In genomic region chrX:107700802-107701201, GRCh38 we compare ENCODE assay signal across 16 cellular contexts.
DNase-seq lines count a peak whose midpoint lies in the region; ATAC-seq and TF ChIP-seq lines count a peak whose summit lies in the region.
"Had no signal": no experiment of that assay in that cellular context is flagged by ENCODE, and none has a peak within 500 bp of the region (broad histone marks: within the 10 kb centered on the region; RNA-seq: fewer than 3 reads in every experiment).

No MANE protein-coding gene starts in this region.

- intact Hi-C loops in Calu3 (cut with micrococcal nuclease; ENCODE audit: unreplicated experiment) = no loop called here
- intact Hi-C loops in activated naive CD4-positive, alpha-beta T cell treated with anti-CD3 and anti-CD28 coated beads for 36 hours (cut with micrococcal nuclease) = no loop called here

- H3K9me3 ChIP-seq in SJCRH30 (replicated peaks) (no peaks in the 10 kb centered on the region), skeletal muscle satellite cell (replicated peaks; ENCODE audit: low read length) (no peaks in the 10 kb centered on the region)
- H3K9me3 ChIP-seq: thoracic aorta had no signal

- H3K9me3 Mint-ChIP-seq in Calu3 (ENCODE audit: low read depth, unreplicated experiment) = peaks cover 2% of the 10 kb centered on the region
- no peaks in the 10 kb centered on the region for H3K9me3 Mint-ChIP-seq in activated naive CD4-positive, alpha-beta T cell treated with anti-CD3 and anti-CD28 coated beads for 36 hours
- H3K9me3 Mint-ChIP-seq: activated CD4-positive, alpha-beta memory T cell treated with anti-CD3 and anti-CD28 coated beads for 36 hours had no signal

- TF ChIP-seq CTCF in Calu3 (IDR thresholded peaks at IDR 0.05; ENCODE audit: unreplicated experiment) (no peak), foreskin keratinocyte (conservative IDR thresholded peaks at IDR 0.05) (no peak)

- BruUV-seq in Calu3 (replicated peaks; lab: Mats Ljungman, UMichigan) = no TSS peak

- H3K4me3 ChIP-seq in SJCRH30 (no peak overlapping the region), skeletal muscle satellite cell (ENCODE audit: low read length) (no peak overlapping the region)
- H3K4me3 ChIP-seq: thoracic aorta had no signal

- H3K4me1 ChIP-seq in SJCRH30 = peaks cover 17% of the 10 kb centered on the region
- H3K4me1 ChIP-seq in foreskin keratinocyte = peaks cover 13% of the 10 kb centered on the region
- peaks cover 23% of the 10 kb centered on the region for H3K4me1 ChIP-seq in skeletal muscle satellite cell (ENCODE audit: control insufficient read depth, insufficient read depth, low read length)

- H3K27ac ChIP-seq in SJCRH30 = peak overlapping the region; percentile 83
- H3K27ac ChIP-seq in foreskin keratinocyte = peak overlapping the region; percentile 37

- no peaks in the 10 kb centered on the region for H3K36me3 Mint-ChIP-seq in Calu3 (ENCODE audit: insufficient read depth, unreplicated experiment)
- no peaks in the 10 kb centered on the region for H3K36me3 Mint-ChIP-seq in activated naive CD4-positive, alpha-beta T cell treated with anti-CD3 and anti-CD28 coated beads for 36 hours (ENCODE audit: low read depth)
- H3K36me3 Mint-ChIP-seq: activated CD4-positive, alpha-beta memory T cell treated with anti-CD3 and anti-CD28 coated beads for 36 hours had no signal

- peak overlapping the region; percentile 33 for H3K27ac Mint-ChIP-seq in Calu3 (ENCODE audit: unreplicated experiment)
- H3K27ac Mint-ChIP-seq in activated naive CD4-positive, alpha-beta T cell treated with anti-CD3 and anti-CD28 coated beads for 36 hours = no peak overlapping the region
- H3K27ac Mint-ChIP-seq: activated CD4-positive, alpha-beta memory T cell treated with anti-CD3 and anti-CD28 coated beads for 36 hours; nephron progenitor cell had no signal

- peak overlapping the region; percentile 68 for H3K9ac ChIP-seq in skeletal muscle satellite cell (ENCODE audit: low read depth, low read length)

- H3K27me3 ChIP-seq in SJCRH30 (no peaks in the 10 kb centered on the region), foreskin keratinocyte (no peaks in the 10 kb centered on the region), skeletal muscle satellite cell (ENCODE audit: control insufficient read depth, insufficient read depth, low read length) (no peaks in the 10 kb centered on the region)

- DNase-seq in Calu3 (no peak), SJCRH30 (peak in 1 of 2 experiments; percentile 54), foreskin keratinocyte (no peak), hippocampal formation (lab: John Stamatoyannopoulos, UW) (no peak)
- DNase-seq in activated naive CD4-positive, alpha-beta T cell treated with anti-CD3 and anti-CD28 coated beads for 36 hours = no peak
- DNase-seq: activated CD4-positive, alpha-beta memory T cell treated with anti-CD3 and anti-CD28 coated beads for 36 hours; activated effector memory CD4-positive, alpha-beta T cell treated with Interleukin-2 at 50 U/mL for 16 hours; DMS79 treated with DMSO at 0.1 percent for 48 hours; foreskin melanocyte; NCI-H2029; nephron progenitor cell; SIG-M5 had no signal

- peak overlapping the region; percentile 50 for H3K4me2 ChIP-seq in skeletal muscle satellite cell (ENCODE audit: low read length)

- H3K4me1 Mint-ChIP-seq in Calu3 (ENCODE audit: low read depth, unreplicated experiment) = peaks cover 11% of the 10 kb centered on the region
- H3K4me1 Mint-ChIP-seq in activated naive CD4-positive, alpha-beta T cell treated with anti-CD3 and anti-CD28 coated beads for 36 hours (ENCODE audit: low read depth) = peaks cover 11% of the 10 kb centered on the region

- no peak for ATAC-seq in foreskin keratinocyte
- ATAC-seq in GM18873 (IDR thresholded peaks at IDR 0.05; ENCODE audit: low FRiP score, unreplicated experiment) = no peak
- no peak for ATAC-seq in GM18907 (IDR thresholded peaks at IDR 0.05; ENCODE audit: unreplicated experiment)

- no peaks in the 10 kb centered on the region for H3K27me3 Mint-ChIP-seq in Calu3 (ENCODE audit: unreplicated experiment)
- no peaks in the 10 kb centered on the region for H3K27me3 Mint-ChIP-seq in activated naive CD4-positive, alpha-beta T cell treated with anti-CD3 and anti-CD28 coated beads for 36 hours (ENCODE audit: low read depth)
- H3K27me3 Mint-ChIP-seq: activated CD4-positive, alpha-beta memory T cell treated with anti-CD3 and anti-CD28 coated beads for 36 hours had no signal

- CTCF ChIA-PET in Calu3 (lab: Charles Lee) = no interaction called here
- CTCF ChIA-PET in activated naive CD4-positive, alpha-beta T cell treated with anti-CD3 and anti-CD28 coated beads for 36 hours (lab: Charles Lee) = no interaction called here

- no peak overlapping the region for H3K4me3 Mint-ChIP-seq in Calu3 (ENCODE audit: low read depth, unreplicated experiment)
- H3K4me3 Mint-ChIP-seq in activated naive CD4-positive, alpha-beta T cell treated with anti-CD3 and anti-CD28 coated beads for 36 hours = no peak overlapping the region
- H3K4me3 Mint-ChIP-seq: activated CD4-positive, alpha-beta memory T cell treated with anti-CD3 and anti-CD28 coated beads for 36 hours; nephron progenitor cell had no signal

- H3K36me3 ChIP-seq in SJCRH30 (no peaks in the 10 kb centered on the region), skeletal muscle satellite cell (ENCODE audit: insufficient read depth, low read length) (no peaks in the 10 kb centered on the region)
- H3K36me3 ChIP-seq: thoracic aorta had no signal
